Comparison of ENCODE assay signal across 1 cellular context in genomic region chr17:40369923-40370322, GRCh38.
TF ChIP-seq lines count a peak whose summit lies in the region.

No MANE protein-coding gene starts in this region.

TF ChIP-seq in IMR-90, 13 proteins besides CTCF, POLR2A, EP300 and RAD21:
- no peak for TF ChIP-seq MAFK (IDR thresholded peaks at IDR 0.05; ENCODE audit: low read depth, low read length)
- TF ChIP-seq ELK1 (IDR thresholded peaks at IDR 0.05; ENCODE audit: borderline replicate concordance, low read depth, low read length): no peak
- TF ChIP-seq RFX5 (IDR thresholded peaks at IDR 0.05; ENCODE audit: low read depth, low read length): no peak
- no peak for TF ChIP-seq SMC3 (IDR thresholded peaks at IDR 0.05; ENCODE audit: low read depth, low read length)
- no peak for TF ChIP-seq BHLHE40 (IDR thresholded peaks at IDR 0.05; ENCODE audit: low read depth, low read length)
- TF ChIP-seq MAZ (IDR thresholded peaks at IDR 0.05; ENCODE audit: borderline replicate concordance, low read depth, low read length): no peak
- no peak for TF ChIP-seq USF2 (IDR thresholded peaks at IDR 0.05; ENCODE audit: low read depth, low read length)
TF ChIP-seq in IMR-90: peak in this region for 0.
